38 cellular contexts compared by ENCODE assay signal in the genomic region with DNA sequence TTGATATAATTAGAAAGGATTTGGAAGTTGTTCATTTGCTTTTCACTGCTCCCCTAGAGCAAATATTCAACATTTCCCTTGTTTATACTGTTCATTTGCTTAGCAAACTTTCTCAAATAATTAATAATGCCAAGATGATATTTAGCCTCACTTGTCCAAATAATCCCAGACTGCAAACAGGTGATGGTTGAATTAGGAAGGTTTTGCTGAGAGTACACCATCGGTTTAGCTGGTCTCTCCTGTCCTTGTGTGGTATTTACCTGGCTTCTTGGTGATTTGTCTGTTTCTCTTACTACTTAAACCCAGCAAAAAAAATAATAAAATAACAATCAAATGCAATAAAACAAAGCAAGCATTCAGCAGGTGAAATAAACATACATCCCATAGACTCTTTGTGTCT.
"Had no signal": no experiment of that assay in that cellular context is flagged by ENCODE, and none has a peak within 500 bp of the region (broad histone marks: within the 10 kb centered on the region; RNA-seq: fewer than 3 reads in every experiment).

No MANE protein-coding gene starts in this region.

- H3K27ac ChIP-seq: brain microvascular endothelial cell, Peyer's patch, WERI-Rb-1 had no signal

- H3K36me3 ChIP-seq: brain microvascular endothelial cell, Peyer's patch, WERI-Rb-1 had no signal

- H3K27me3 ChIP-seq: brain microvascular endothelial cell, Peyer's patch had no signal

- ATAC-seq: activated T-cell treated with anti-CD3 and anti-CD28 coated beads, Interleukin-2, amount 50 U/mL, for 72 hours; activated T-helper 17 cell treated with anti-CD3 and anti-CD28 coated beads, Interleukin-2, amount 50 U/mL, for 72 hours; SK-N-SH treated with all-trans-retinoic acid at 6 μM for 48 hours; T-cell had no signal

- H3K4me3 ChIP-seq: Peyer's patch had no signal

- H3K4me1 ChIP-seq: Peyer's patch had no signal

- DNase-seq: activated CD4-positive, alpha-beta memory T cell treated with anti-CD3 and anti-CD28 coated beads, Interleukin-2, amount 10 ng/mL, durations not matched to agents 7 days and 5 days; activated CD4-positive, alpha-beta T cell treated with anti-CD3 and anti-CD28 coated beads for 1 hour; activated CD4-positive, alpha-beta T cell treated with anti-CD3 and anti-CD28 coated beads for 48 hours; activated CD4-positive, CD25-positive, alpha-beta regulatory T cell; activated CD8-positive, alpha-beta memory T cell treated with anti-CD3 and anti-CD28 coated beads for 24 hours; activated effector memory CD4-positive, alpha-beta T cell treated with anti-CD3 and anti-CD28 coated beads, Interleukin-2, amount 50 U/mL, for 16 hours; activated naive CD4-positive, alpha-beta T cell; activated naive CD4-positive, alpha-beta T cell treated with anti-CD3 and anti-CD28 coated beads, Interleukin-2, amount 50 U/mL, for 16 hours; activated naive CD8-positive, alpha-beta T cell treated with anti-CD3 and anti-CD28 coated beads for 36 hours; activated T-cell treated with anti-CD3 and anti-CD28 coated beads, Interleukin-2, amount 50 U/mL, for 1 hour; activated T-cell treated with anti-CD3 and anti-CD28 coated beads, Interleukin-2, amount 50 U/mL, for 72 hours; amniotic stem cell; aorta; brain microvascular endothelial cell; central memory CD4-positive, alpha-beta T cell; Kasumi-1; KG1; MM.1S; MV-4-11; NCI-H1092 treated with DMSO at 0.1 percent for 48 hours; NCI-H1417; NCI-H146; NCI-H187; NCI-H2081; NCI-H2171 treated with DMSO at 0.1 percent for 48 hours; NCI-H2227 treated with DMSO at 0.1 percent for 48 hours; NCI-H446; NCI-H510A treated with DMSO at 0.1 percent for 48 hours; NCI-H526 treated with DMSO at 0.1 percent for 48 hours; Peyer's patch; RPMI8226; SHP77 treated with DMSO at 0.1 percent for 48 hours; T-cell; T-helper 2 cell; T-helper 9 cell; WERI-Rb-1 had no signal

- H3K9me3 ChIP-seq: Peyer's patch had no signal
